In the genomic region with DNA sequence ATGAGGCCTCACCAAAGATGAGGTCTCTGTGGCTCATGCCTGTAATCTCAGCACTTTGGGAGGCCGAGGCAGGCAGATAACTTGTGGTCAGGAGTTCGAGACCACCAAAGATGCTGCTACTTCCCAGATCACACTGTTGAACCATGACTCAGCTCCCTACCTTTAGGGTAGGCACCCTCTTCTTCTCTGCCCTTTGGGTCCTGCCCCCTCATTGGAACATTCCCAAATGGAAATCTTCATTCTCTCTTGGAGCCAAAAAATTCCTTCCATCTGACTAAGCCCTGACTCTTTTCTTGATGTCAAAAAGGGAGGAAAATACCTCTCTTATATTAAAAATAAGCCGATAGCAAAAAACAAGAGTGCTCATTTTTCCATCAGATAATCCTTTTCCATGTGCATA, we compare ENCODE assay signal across 19 cellular contexts.
A peak's percentile ranks its signal among the peaks of the same experiment; 100 is the strongest.
DNase-seq lines count a peak whose midpoint lies in the region; ATAC-seq, FAIRE-seq and TF ChIP-seq lines count a peak whose summit lies in the region.
"Had no signal": no experiment of that assay in that cellular context is flagged by ENCODE, and none has a peak within 500 bp of the region (broad histone marks: within the 10 kb centered on the region; RNA-seq: fewer than 3 reads in every experiment).

No MANE protein-coding gene starts in this region.

- no peaks in the 10 kb centered on the region for H3K4me1 ChIP-seq in adipocyte (ENCODE audit: control insufficient read depth, insufficient read depth, low read length)
- H3K4me1 ChIP-seq: A549, Caco-2 had no signal

- H3K36me3 ChIP-seq in adipocyte (ENCODE audit: control insufficient read depth, insufficient read depth, low read length, severe bottlenecking) = no peaks in the 10 kb centered on the region

- TF ChIP-seq POLR2A in GM18505 (IDR thresholded peaks at IDR 0.05; ENCODE audit: borderline replicate concordance, extremely low read depth, insufficient read depth, insufficient read length) = no peak

- H3K4me3 ChIP-seq in adipocyte (ENCODE audit: low read length) = no peak overlapping the region
- H3K4me3 ChIP-seq: A549 had no signal

- no peak overlapping the region for H3K9ac ChIP-seq in adipocyte (ENCODE audit: low read length)
- H3K9ac ChIP-seq: KMS-11 had no signal

- ATAC-seq in GM18505 (IDR thresholded peaks at IDR 0.05; ENCODE audit: unreplicated experiment) (no peak), HG03460 (IDR thresholded peaks at IDR 0.05; ENCODE audit: unreplicated experiment) (no peak), GM21619 (IDR thresholded peaks at IDR 0.05; ENCODE audit: unreplicated experiment) (no peak)
- ATAC-seq: A549, HCT116 had no signal

- H3K9me3 ChIP-seq in adipocyte (ENCODE audit: control insufficient read depth, low read length) = no peaks in the 10 kb centered on the region
- H3K9me3 ChIP-seq: A549, Caco-2 had no signal

- FAIRE-seq in urothelium cell line (lab: Jason Lieb, UNC) = no peak
- FAIRE-seq: A549, G401.6, GM12892 had no signal

- no peaks in the 10 kb centered on the region for H3K27me3 ChIP-seq in adipocyte (replicated peaks; ENCODE audit: control insufficient read depth, insufficient read depth, low read length)

- DNase-seq in ELR (ENCODE audit: low read depth) (peak; percentile 2), NCI-H226 (peak; percentile 95), adipocyte (ENCODE audit: low read depth) (peak; percentile 22), urothelium cell line (ENCODE audit: low spot score) (peak; percentile 53), NCI-H187 (lab: John Stamatoyannopoulos, UW) (no peak)
- DNase-seq: AML-193; Caco-2; CD4-positive, alpha-beta T cell; DMS153; DMS79; HFFc6 had no signal

Comparison
In these comparisons a context has a peak if more than half of its experiments do, and no peak if none do; other contexts are left out.
1. DNase-seq: peak in ELR (single experiment), NCI-H226 (single experiment), adipocyte (single experiment) and urothelium cell line (single experiment); none in NCI-H187 (0 of 2).